8 cellular contexts compared by ENCODE assay signal in the genomic region with DNA sequence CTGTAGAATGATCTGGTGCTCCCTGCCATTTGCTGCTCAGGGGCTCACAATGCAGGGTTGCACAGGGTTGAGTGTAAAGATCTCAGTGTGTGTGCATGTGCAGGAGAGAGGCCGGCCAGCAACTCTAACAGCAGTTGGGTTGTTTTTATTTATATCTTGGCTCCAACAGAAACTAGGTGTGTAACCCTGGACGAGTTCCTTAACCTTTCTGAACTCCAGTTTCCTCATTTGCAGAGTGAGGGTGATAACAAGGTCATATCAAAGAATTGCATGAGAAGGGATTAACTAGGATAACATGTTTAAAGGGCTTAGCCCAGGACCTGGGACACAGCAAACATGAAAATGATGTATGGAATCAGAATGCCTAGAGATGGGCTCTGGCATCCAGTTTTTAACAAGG.
"Had no signal": no experiment of that assay in that cellular context is flagged by ENCODE, and none has a peak within 500 bp of the region (broad histone marks: within the 10 kb centered on the region; RNA-seq: fewer than 3 reads in every experiment).

No MANE protein-coding gene starts in this region.

- FAIRE-seq: H1, H54, HepG2 had no signal

- H2AFZ ChIP-seq: GM23338 had no signal

- H3K9me3 Mint-ChIP-seq: GM23338, IgD-negative memory B cell had no signal

- H3K27ac ChIP-seq: HL-60 had no signal

- H3K4me1 Mint-ChIP-seq: IgD-negative memory B cell had no signal

- H3K4me3 Mint-ChIP-seq: GM23338, H9, IgD-negative memory B cell had no signal

- H3K27ac Mint-ChIP-seq: GM23338, IgD-negative memory B cell had no signal

- ATAC-seq: GM23338, HepG2 had no signal

- H3K4me2 ChIP-seq: GM23338 had no signal

- H3K4me3 ChIP-seq: GM23338 had no signal

- H3K36me3 Mint-ChIP-seq: IgD-negative memory B cell had no signal

- DNase-seq: H9, HCEC 1CT had no signal
